ENCODE assay signal across 8 cellular contexts in genomic region chr21:15729674-15730483, GRCh38. TPM values are rescaled to one million over a fixed set of nuclear protein-coding genes. Genes with fewer than 3 reads are reported as not detected.
DNase-seq lines count a peak whose midpoint lies in the region; ATAC-seq and TF ChIP-seq lines count a peak whose summit lies in the region.

USP25 (plus strand) TSS chr21:15729982; CDS start chr21:15730394, 412 bp downstream.

- TF ChIP-seq CTCF in kidney epithelial cell (IDR thresholded peaks at IDR 0.05; ENCODE audit: insufficient read depth, low read length, poor library complexity, severe bottlenecking), result no peak

- ATAC-seq in GM18907 (IDR thresholded peaks at IDR 0.05; ENCODE audit: unreplicated experiment), result peak; percentile 75
- ATAC-seq in HG03135 (IDR thresholded peaks at IDR 0.05; ENCODE audit: unreplicated experiment), result peak; percentile 62

- DNase-seq in AG08396 (ENCODE audit: low spot score) (peak; percentile 96), NCI-H446 (lab: John Stamatoyannopoulos, UW) (peak; percentile 29 to 93), cerebellar cortex (ENCODE audit: low spot score) (peak; percentile 81), kidney epithelial cell (ENCODE audit: low read depth) (no peak)
- DNase-seq in activated CD4-positive, CD25-positive, alpha-beta regulatory T cell treated with anti-CD3 and anti-CD28 coated beads, Interleukin-2, amount 50 U/mL, for 72 hours, result peak; percentile 84
- peak; percentile 66 to 79 for DNase-seq in stimulated activated CD4-positive, alpha-beta T cell treated with anti-CD3 and anti-CD28 coated beads, Interleukin-15, amount 100 ng/mL, for 48 hours (ENCODE audit: low read depth in 2 of 2)

- H3K4me3 ChIP-seq in kidney epithelial cell (ENCODE audit: low read depth, low read length), result peak within 1 kb of the TSS; percentile 90

- H3K27me3 ChIP-seq in kidney epithelial cell (ENCODE audit: control insufficient read depth, insufficient read depth, low read length), result no peaks in the 10 kb centered on the region

- no peaks in the 10 kb centered on the region for H3K36me3 ChIP-seq in kidney epithelial cell (ENCODE audit: control insufficient read depth, insufficient read depth, low read length)

RNA-seq across cellular contexts. Expression of gene USP25, which starts in this region (rescaled TPM):
- 32.0 and 36.6 TPM in 2 replicates for total RNA-seq in kidney epithelial cell
